19 cellular contexts compared by ENCODE assay signal in the genomic region with DNA sequence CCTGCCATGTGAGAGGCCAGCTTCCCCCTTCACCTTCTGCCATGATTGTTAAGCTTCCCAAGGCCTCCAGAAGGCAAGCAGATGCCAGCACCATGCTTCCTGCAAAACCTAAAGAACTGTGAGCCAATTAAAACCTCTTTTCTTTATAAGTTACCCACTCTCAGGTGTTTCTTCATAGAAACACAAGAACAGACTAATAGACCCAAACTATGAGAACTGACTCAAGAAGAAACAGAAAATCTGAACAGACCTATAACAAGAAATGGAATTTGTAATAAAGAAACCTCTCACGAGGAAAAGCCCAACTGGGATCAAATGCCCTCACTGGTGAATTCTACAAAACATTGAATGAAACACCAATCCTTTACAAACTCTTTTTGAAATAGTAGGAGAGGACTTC.
"Had no signal": no experiment of that assay in that cellular context is flagged by ENCODE, and none has a peak within 500 bp of the region (broad histone marks: within the 10 kb centered on the region; RNA-seq: fewer than 3 reads in every experiment).

No MANE protein-coding gene starts in this region.

- H3K27me3 ChIP-seq: heart left ventricle, transverse colon had no signal

- DNase-seq: activated CD4-positive, alpha-beta T cell treated with anti-CD3 and anti-CD28 coated beads, Interleukin-2, amount 50 U/mL, for 4 hours; activated naive CD4-positive, alpha-beta T cell treated with anti-CD3 and anti-CD28 coated beads, Interleukin-2, amount 50 U/mL, for 16 hours; cerebellar nuclear complex; effector memory CD4-positive, alpha-beta T cell; heart left ventricle; naive B cell; nucleus accumbens; posterior cingulate gyrus; retina; stimulated activated CD4-positive, alpha-beta T cell treated with anti-CD3 and anti-CD28 coated beads, Interleukin-12 subunit alpha, Interleukin-12 subunit beta, amount 100 ng/mL, for 4 hours; stimulated activated CD4-positive, alpha-beta T cell treated with anti-CD3 and anti-CD28 coated beads, Interleukin-2, amount 100 ng/mL, for 24 hours; transverse colon had no signal

- H3K27ac ChIP-seq: epithelial cell of prostate, heart left ventricle, SK-N-MC, transverse colon had no signal

- H3K27ac Mint-ChIP-seq: brain; dendritic cell treated with granulocyte-macrophage colony-stimulating factor and Interleukin-4, amounts not matched to agents 40 ng/mL and 50 ng/mL, for 4 days; stimulated activated memory B cell treated with anti-CD40 and anti-IgM and Interleukin-4, amounts not matched to agents 10 μg/mL and 1 μg/mL and 100 μg/mL, for 72 hours had no signal

- H3K4me1 Mint-ChIP-seq: brain had no signal

- H3K9me3 ChIP-seq: transverse colon had no signal

- ATAC-seq: activated CD4-positive, CD25-positive, alpha-beta regulatory T cell treated with anti-CD3 and anti-CD28 coated beads, Interleukin-2, amount 50 U/mL, for 24 hours; heart left ventricle; stimulated activated memory B cell treated with anti-CD40 and anti-IgM and Interleukin-4, amounts not matched to agents 10 μg/mL and 1 μg/mL and 100 μg/mL, for 72 hours had no signal

- H3K4me3 Mint-ChIP-seq: brain; dendritic cell treated with granulocyte-macrophage colony-stimulating factor and Interleukin-4, amounts not matched to agents 40 ng/mL and 50 ng/mL, for 4 days; naive B cell; stimulated activated memory B cell treated with anti-CD40 and anti-IgM and Interleukin-4, amounts not matched to agents 10 μg/mL and 1 μg/mL and 100 μg/mL, for 72 hours had no signal

- H3K4me3 ChIP-seq: heart left ventricle, lung, SK-N-MC, transverse colon had no signal

- H3K4me1 ChIP-seq: heart left ventricle, transverse colon had no signal

- H3K27me3 Mint-ChIP-seq: dendritic cell treated with granulocyte-macrophage colony-stimulating factor and Interleukin-4, amounts not matched to agents 40 ng/mL and 50 ng/mL, for 4 days; naive B cell; stimulated activated memory B cell treated with anti-CD40 and anti-IgM and Interleukin-4, amounts not matched to agents 10 μg/mL and 1 μg/mL and 100 μg/mL, for 72 hours had no signal
